ENCODE assay signal across 14 cellular contexts in the genomic region with DNA sequence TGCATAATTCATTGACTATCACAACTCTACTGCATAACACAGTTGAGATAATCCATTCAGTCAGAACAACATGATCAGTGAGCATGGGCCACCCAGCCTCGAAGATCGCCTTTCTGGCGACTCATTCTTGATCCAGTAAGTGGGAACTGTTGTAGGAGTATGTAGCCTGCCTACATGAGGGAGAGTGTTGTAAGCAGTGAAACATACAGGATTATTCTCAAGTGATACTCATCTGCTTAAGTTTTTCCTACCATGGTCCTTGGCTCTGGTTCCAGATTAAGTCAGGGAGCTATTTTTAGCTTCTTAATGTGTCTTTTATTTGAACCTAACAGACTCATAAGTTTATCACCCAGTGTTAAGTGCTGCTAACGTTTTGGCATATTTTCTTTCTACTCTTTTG. TPM values are rescaled to one million over a fixed set of nuclear protein-coding genes. Genes with fewer than 3 reads are reported as not detected.
DNase-seq lines count a peak whose midpoint lies in the region; ATAC-seq and TF ChIP-seq lines count a peak whose summit lies in the region.
"Had no signal": no experiment of that assay in that cellular context is flagged by ENCODE, and none has a peak within 500 bp of the region (broad histone marks: within the 10 kb centered on the region; RNA-seq: fewer than 3 reads in every experiment).

No MANE protein-coding gene starts in this region.

- H3K27ac ChIP-seq in right atrium auricular region: peak overlapping the region in 1 of 2 donors; percentile 56
- H3K27ac ChIP-seq: upper lobe of left lung had no signal

- intact Hi-C loops in Right ventricle myocardium superior (cut with DNase I): no loop called here

- H3K4me1 ChIP-seq in right atrium auricular region (peaks cover 0 to 19% of the 10 kb centered on the region in 2 donors), adipocyte (ENCODE audit: control insufficient read depth, insufficient read depth, low read length) (peaks cover 19% of the 10 kb centered on the region)

- DNase-seq in Right ventricle myocardium superior: no peak
- no peak for DNase-seq in right atrium auricular region (ENCODE audit: low spot score)
- peak; percentile 42 for DNase-seq in adipocyte (ENCODE audit: low read depth)
- DNase-seq in foreskin fibroblast: peak; percentile 51 to 59
- DNase-seq in NCI-H1417 treated with DMSO at 0.1 percent for 48 hours (lab: John Stamatoyannopoulos, UW): no peak
- no peak for DNase-seq in effector CD4-positive, alpha-beta T cell
- DNase-seq in stimulated activated CD4-positive, alpha-beta T cell treated with anti-CD3 and anti-CD28 coated beads, Interleukin-1b, Interleukin-23, amount 100 ng/mL, for 48 hours: no peak
- DNase-seq: activated naive CD8-positive, alpha-beta T cell treated with anti-CD3 and anti-CD28 coated beads, Interleukin-2, amount 10 ng/mL, durations not matched to agents 7 days and 5 days; DMS53; NCI-H2081 treated with DMSO at 0.1 percent for 48 hours; nucleus accumbens; stimulated activated CD4-positive, alpha-beta T cell treated with anti-CD3 and anti-CD28 coated beads, Interleukin-15, amount 100 ng/mL, for 24 hours; upper lobe of left lung had no signal

- peaks cover 55% of the 10 kb centered on the region for H3K36me3 ChIP-seq in right atrium auricular region
- peaks cover 92% of the 10 kb centered on the region for H3K36me3 ChIP-seq in adipocyte (ENCODE audit: control insufficient read depth, insufficient read depth, low read length, severe bottlenecking)

- ATAC-seq in Right ventricle myocardium superior (ENCODE audit: poor library complexity): peak; percentile 70
- ATAC-seq in HG03196 (IDR thresholded peaks at IDR 0.05; ENCODE audit: unreplicated experiment): no peak

- TF ChIP-seq CTCF in right atrium auricular region (IDR thresholded peaks at IDR 0.05) (no peak), foreskin fibroblast (IDR thresholded peaks at IDR 0.05; ENCODE audit: low read depth, low read length) (no peak)

- H3K4me3 ChIP-seq in right atrium auricular region (no peak overlapping the region), adipocyte (ENCODE audit: low read length) (no peak overlapping the region), foreskin fibroblast (ENCODE audit: low read depth in 1 of 2, low read length in 2 of 2) (no peak overlapping the region)
- H3K4me3 ChIP-seq: upper lobe of left lung had no signal

- H3K9me3 ChIP-seq in right atrium auricular region (no peaks in the 10 kb centered on the region), adipocyte (ENCODE audit: control insufficient read depth, low read length) (no peaks in the 10 kb centered on the region)
- H3K9me3 ChIP-seq: upper lobe of left lung had no signal

- no peaks in the 10 kb centered on the region for H3K27me3 ChIP-seq in right atrium auricular region
- H3K27me3 ChIP-seq in adipocyte (replicated peaks; ENCODE audit: control insufficient read depth, insufficient read depth, low read length): no peaks in the 10 kb centered on the region
- H3K27me3 ChIP-seq: upper lobe of left lung had no signal

- H3K9ac ChIP-seq in adipocyte (ENCODE audit: low read length): no peak overlapping the region

RNA-seq across cellular contexts. Expression of a gene that starts 44.0 kb away (rescaled TPM):
- total RNA-seq in Right ventricle myocardium superior (61.2 TPM), right atrium auricular region (10 to 100 TPM; 62.4 to 82.2 TPM)

Comparison
In these comparisons a context has a peak if more than half of its experiments do, and no peak if none do; other contexts are left out.
1. DNase-seq: peak in adipocyte (single experiment) and foreskin fibroblast (2 of 2); none in Right ventricle myocardium superior (single experiment), right atrium auricular region (single experiment), NCI-H1417 treated with DMSO at 0.1 percent for 48 hours (single experiment), effector CD4-positive, alpha-beta T cell (single experiment) and stimulated activated CD4-positive, alpha-beta T cell treated with anti-CD3 and anti-CD28 coated beads, Interleukin-1b, Interleukin-23, amount 100 ng/mL, for 48 hours (single experiment).